9 cellular contexts compared by ENCODE assay signal in genomic region chr4:102036619-102037376, GRCh38.
A peak's percentile ranks its signal among the peaks of the same experiment; 100 is the strongest.
DNase-seq lines count a peak whose midpoint lies in the region; TF ChIP-seq lines count a peak whose summit lies in the region.
"Had no signal": no experiment of that assay in that cellular context is flagged by ENCODE, and none has a peak within 500 bp of the region (broad histone marks: within the 10 kb centered on the region; RNA-seq: fewer than 3 reads in every experiment).

No MANE protein-coding gene starts in this region.

- H3K9me3 Mint-ChIP-seq in T-helper 2 cell treated with Interferon-gamma antibody and Interleukin-4, amounts not matched to agents 5 μg/mL and 100 μg/mL, for 36 hours: no peaks in the 10 kb centered on the region
- H3K9me3 Mint-ChIP-seq: T-helper 1 cell treated with Interleukin-12 subunit alpha and Interleukin-12 subunit beta and Interleukin-4 antibody, amounts not matched to agents 30 μg/mL and 1 μg/mL, for 36 hours had no signal

- no peak for TF ChIP-seq CTCF in choroid plexus epithelial cell (conservative IDR thresholded peaks at IDR 0.05; ENCODE audit: low read depth, low read length)

- H3K27ac Mint-ChIP-seq in T-helper 2 cell treated with Interferon-gamma antibody and Interleukin-4, amounts not matched to agents 5 μg/mL and 100 μg/mL, for 36 hours: no peak overlapping the region
- H3K27ac Mint-ChIP-seq: T-helper 1 cell treated with Interleukin-12 subunit alpha and Interleukin-12 subunit beta and Interleukin-4 antibody, amounts not matched to agents 30 μg/mL and 1 μg/mL, for 36 hours had no signal

- H3K27me3 Mint-ChIP-seq in T-helper 2 cell treated with Interferon-gamma antibody and Interleukin-4, amounts not matched to agents 5 μg/mL and 100 μg/mL, for 36 hours (ENCODE audit: low read depth): no peaks in the 10 kb centered on the region

- H3K4me3 ChIP-seq in choroid plexus epithelial cell (ENCODE audit: low read depth, low read length) (no peak overlapping the region), skeletal muscle cell (ENCODE audit: low read depth, low read length) (no peak overlapping the region)

- H3K36me3 Mint-ChIP-seq in T-helper 2 cell treated with Interferon-gamma antibody and Interleukin-4, amounts not matched to agents 5 μg/mL and 100 μg/mL, for 36 hours (ENCODE audit: low read depth): no peaks in the 10 kb centered on the region

- peak; percentile 43 for DNase-seq in HCEC 1CT
- peak; percentile 2 for DNase-seq in NCI-H2196 (lab: John Stamatoyannopoulos, UW; ENCODE audit: unreplicated experiment)
- peak; percentile 48 for DNase-seq in choroid plexus epithelial cell (ENCODE audit: low read depth)
- peak; percentile 47 for DNase-seq in skeletal muscle cell (ENCODE audit: low read depth)
- DNase-seq in effector CD8-positive, alpha-beta T cell (lab: John Stamatoyannopoulos, UW): no peak
- no peak for DNase-seq in T-helper 2 cell treated with Interferon-gamma antibody and Interleukin-4, amounts not matched to agents 5 μg/mL and 100 μg/mL, for 36 hours (ENCODE audit: low spot score)
- no peak for DNase-seq in activated CD8-positive, alpha-beta memory T cell treated with anti-CD3 and anti-CD28 coated beads, Interleukin-2, amount 50 U/mL, for 48 hours
- DNase-seq: NCI-H1105 had no signal

- no peaks in the 10 kb centered on the region for H3K4me1 Mint-ChIP-seq in T-helper 2 cell treated with Interferon-gamma antibody and Interleukin-4, amounts not matched to agents 5 μg/mL and 100 μg/mL, for 36 hours (ENCODE audit: low read depth)

- no peak overlapping the region for H3K4me3 Mint-ChIP-seq in T-helper 2 cell treated with Interferon-gamma antibody and Interleukin-4, amounts not matched to agents 5 μg/mL and 100 μg/mL, for 36 hours
- H3K4me3 Mint-ChIP-seq: T-helper 1 cell treated with Interleukin-12 subunit alpha and Interleukin-12 subunit beta and Interleukin-4 antibody, amounts not matched to agents 30 μg/mL and 1 μg/mL, for 36 hours had no signal

Comparison
In these comparisons a context has a peak if more than half of its experiments do, and no peak if none do; other contexts are left out.
1. DNase-seq: peak in HCEC 1CT (single experiment), NCI-H2196 (single experiment), choroid plexus epithelial cell (single experiment) and skeletal muscle cell (single experiment); none in effector CD8-positive, alpha-beta T cell (single experiment), T-helper 2 cell treated with Interferon-gamma antibody and Interleukin-4, amounts not matched to agents 5 μg/mL and 100 μg/mL, for 36 hours (single experiment) and activated CD8-positive, alpha-beta memory T cell treated with anti-CD3 and anti-CD28 coated beads, Interleukin-2, amount 50 U/mL, for 48 hours (single experiment).